ENCODE assay signal across 19 cellular contexts in the genomic region with DNA sequence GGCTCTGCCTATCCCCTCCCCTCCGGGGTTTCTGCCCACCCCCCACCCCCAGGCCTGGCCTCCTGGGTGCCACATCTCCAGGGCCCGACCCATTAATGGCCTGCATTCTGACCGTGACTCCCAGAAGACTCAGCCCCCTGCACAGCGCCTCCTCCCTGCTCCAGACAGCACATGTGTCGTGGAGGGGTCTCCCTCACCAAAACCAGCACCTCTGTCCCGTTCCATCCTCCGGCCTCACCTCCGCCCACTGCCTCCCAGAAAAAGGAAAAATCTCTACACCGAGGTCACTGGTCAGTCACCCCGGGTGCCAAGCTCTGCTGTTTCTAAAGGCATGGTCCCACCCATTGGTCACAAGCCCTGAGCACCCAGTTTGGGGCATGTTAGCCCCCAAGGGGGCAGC.
DNase-seq lines count a peak whose midpoint lies in the region; ATAC-seq, FAIRE-seq and TF ChIP-seq lines count a peak whose summit lies in the region.
"Had no signal": no experiment of that assay in that cellular context is flagged by ENCODE, and none has a peak within 500 bp of the region (broad histone marks: within the 10 kb centered on the region; RNA-seq: fewer than 3 reads in every experiment).

No MANE protein-coding gene starts in this region.

- H2BK120ac ChIP-seq in H1 (replicated peaks; ENCODE audit: low read depth, low read length) (no peak overlapping the region), neuronal stem cell (ENCODE audit: low read depth, low read length) (no peak overlapping the region)

- H3K14ac ChIP-seq in H1 (ENCODE audit: insufficient read length): no peak overlapping the region
- peak overlapping the region; percentile 40 for H3K14ac ChIP-seq in neuronal stem cell (ENCODE audit: low read length)

- no peak for ATAC-seq in GM23338
- ATAC-seq in upper lobe of right lung: no peak
- ATAC-seq in natural killer cell: no peak
- ATAC-seq: GM12878, HCT116 had no signal

- H3K27me3 ChIP-seq in GM23338 (ENCODE audit: insufficient read depth): no peaks in the 10 kb centered on the region
- H3K27me3 ChIP-seq in H1 (replicated peaks in 1 of 4; ENCODE audit: control insufficient read depth in 3 of 4, extremely low read depth in 1 of 4, insufficient read depth in 3 of 4, low read length in 3 of 4): no peaks in the 10 kb centered on the region
- H3K27me3 ChIP-seq in neuronal stem cell (ENCODE audit: control insufficient read depth in 3 of 3, insufficient read depth in 3 of 3, low read depth in 1 of 3, low read length in 3 of 3): no peaks in the 10 kb centered on the region
- H3K27me3 ChIP-seq in upper lobe of right lung: no peaks in the 10 kb centered on the region
- H3K27me3 ChIP-seq in vagina: no peaks in the 10 kb centered on the region

- POLR2A ChIA-PET in H1 (lab: Charles Lee; ENCODE audit: partially characterized antibody): no interaction called here

- TF ChIP-seq EP300 in H1 (IDR thresholded peaks at IDR 0.05; ENCODE audit: borderline replicate concordance in 1 of 2, low read depth in 2 of 2, low read length in 2 of 2): no peak

- H3K4me1 Mint-ChIP-seq in GM23338 (peaks cover 25% of the 10 kb centered on the region), natural killer cell (peaks cover 0 to 3% of the 10 kb centered on the region in 2 donors)

- H2BK15ac ChIP-seq in H1 (ENCODE audit: low read length): no peak overlapping the region
- no peak overlapping the region for H2BK15ac ChIP-seq in neuronal stem cell (ENCODE audit: low read length)

- peaks cover 9% of the 10 kb centered on the region for H3K4me1 ChIP-seq in GM23338 (ENCODE audit: insufficient read depth)
- H3K4me1 ChIP-seq in H1 (replicated peaks in 1 of 4; ENCODE audit: control insufficient read depth in 3 of 4, insufficient read depth in 4 of 4, low read length in 3 of 4): peaks cover 0 to 11% (median 5%) of the 10 kb centered on the region in 4 experiments; a peak in 4 of 7 replicates
- peaks cover 7 to 38% of the 10 kb centered on the region in 2 donors for H3K4me1 ChIP-seq in neuronal stem cell (ENCODE audit: control insufficient read depth in 2 of 2, insufficient read depth in 1 of 2, low read depth in 1 of 2, low read length in 2 of 2)
- H3K4me1 ChIP-seq in upper lobe of right lung: no peaks in the 10 kb centered on the region
- no peaks in the 10 kb centered on the region for H3K4me1 ChIP-seq in vagina
- H3K4me1 ChIP-seq: Caco-2 had no signal

- H3K9me3 ChIP-seq in H1 (ENCODE audit: insufficient read depth in 2 of 2, low read depth in 1 of 2, low read length in 1 of 2): no peaks in the 10 kb centered on the region
- no peaks in the 10 kb centered on the region for H3K9me3 ChIP-seq in neuronal stem cell (replicated peaks in 1 of 2; ENCODE audit: control insufficient read depth in 2 of 2, insufficient read depth in 1 of 2, low read depth in 1 of 2, low read length in 2 of 2)
- H3K9me3 ChIP-seq in upper lobe of right lung: no peaks in the 10 kb centered on the region
- no peaks in the 10 kb centered on the region for H3K9me3 ChIP-seq in vagina
- H3K9me3 ChIP-seq: Caco-2 had no signal

- intact Hi-C loops in upper lobe of right lung (cut with DNase I): no loop called here
- intact Hi-C loops in natural killer cell (cut with micrococcal nuclease): no loop called here
- intact Hi-C loops in vagina (cut with DNase I): no loop called here

- no peaks in the 10 kb centered on the region for H3K9me2 ChIP-seq in GM23338 (ENCODE audit: insufficient read depth)

- H2BK12ac ChIP-seq in H1 (ENCODE audit: low read depth, low read length) (no peak overlapping the region), neuronal stem cell (ENCODE audit: low read length) (no peak overlapping the region)

- H3K79me2 ChIP-seq in GM23338 (replicated peaks; ENCODE audit: insufficient read depth) (no peaks in the 10 kb centered on the region), H1 (ENCODE audit: control insufficient read depth in 1 of 2, insufficient read depth in 2 of 2, low read length in 2 of 2) (no peaks in the 10 kb centered on the region)

- H3K27ac ChIP-seq in GM23338 (ENCODE audit: low read depth): no peak overlapping the region
- H3K27ac ChIP-seq in H1 (ENCODE audit: low read depth, low read length): no peak overlapping the region
- no peak overlapping the region for H3K27ac ChIP-seq in neuronal stem cell (replicated peaks; ENCODE audit: low read length)
- H3K27ac ChIP-seq in upper lobe of right lung: no peak overlapping the region
- H3K27ac ChIP-seq in vagina: no peak overlapping the region
- H3K27ac ChIP-seq: C4-2B had no signal

- no peak overlapping the region for H3K4me2 ChIP-seq in GM23338
- no peak overlapping the region for H3K4me2 ChIP-seq in H1 (ENCODE audit: insufficient read depth in 1 of 2, low read depth in 2 of 2, low read length in 2 of 2)
- no peak overlapping the region for H3K4me2 ChIP-seq in neuronal stem cell (ENCODE audit: insufficient read depth, low read length, poor library complexity, severe bottlenecking)

- WGBS in H1 (ENCODE audit: extremely low coverage in 1 of 2, insufficient coverage in 1 of 2, insufficient read length in 1 of 2, insufficient replicate concordance in 2 of 2, low coverage in 1 of 2, low lambda C conversion rate in 2 of 2, missing lambda C conversion rate in 1 of 2), 2 experiments: 93% methylated on average over 9 of the region's 10 CpGs; no CpG with 5 or more reads in 1 of the 2 experiments
- no CpG with 5 or more reads among the region's 10 CpGs for WGBS in neuronal stem cell (ENCODE audit: extremely low coverage in 2 of 2, insufficient read length in 2 of 2, insufficient replicate concordance in 1 of 2), 2 donors

- H3K4ac ChIP-seq in H1 (replicated peaks; ENCODE audit: insufficient read length, low read depth, low read length): peak overlapping the region; percentile 72
- no peak overlapping the region for H3K4ac ChIP-seq in neuronal stem cell (ENCODE audit: low read length)

- FAIRE-seq in H1 (lab: Jason Lieb, UNC): no peak
- FAIRE-seq: A204.1, GM12878, GM19239, H54 had no signal

- H3K9me3 Mint-ChIP-seq in GM23338 (no peaks in the 10 kb centered on the region), natural killer cell (no peaks in the 10 kb centered on the region)
- H3K9me3 Mint-ChIP-seq: CD4-positive, alpha-beta T cell had no signal

- H2AFZ ChIP-seq in GM23338 (no peak overlapping the region), H1 (ENCODE audit: low read length) (no peak overlapping the region), neuronal stem cell (ENCODE audit: low read length) (no peak overlapping the region)

- TF ChIP-seq RAD21 in H1 (IDR thresholded peaks at IDR 0.05 in 1 of 2, conservative IDR thresholded peaks at IDR 0.05 in 1 of 2; ENCODE audit: low read depth in 2 of 2, low read length in 2 of 2): no peak

- H4K8ac ChIP-seq in H1 (ENCODE audit: extremely low read depth, insufficient read depth, low read length): no peak overlapping the region; the same call in none of the 2 replicates
- H4K8ac ChIP-seq in neuronal stem cell (ENCODE audit: low read depth, low read length): no peak overlapping the region

- CTCF ChIA-PET in H1 (lab: Charles Lee; ENCODE audit: partially characterized antibody): no interaction called here

- no peaks in the 10 kb centered on the region for H3F3A ChIP-seq in GM23338 (replicated peaks; ENCODE audit: low read depth)

- TF ChIP-seq POLR2A in H1 (IDR thresholded peaks at IDR 0.05; ENCODE audit: control extremely low read depth in 1 of 2, low read depth in 2 of 2, low read length in 2 of 2) (no peak), vagina (IDR thresholded peaks at IDR 0.05) (no peak)

- H3K79me1 ChIP-seq in H1 (ENCODE audit: low read depth, low read length): no peaks in the 10 kb centered on the region
- H3K79me1 ChIP-seq in neuronal stem cell (ENCODE audit: low read depth, low read length): no peaks in the 10 kb centered on the region

- no peak for DNase-seq in GM23338 (ENCODE audit: low spot score)
- no peak for DNase-seq in H1 (ENCODE audit: low read depth in 1 of 2, low spot score in 2 of 2)
- DNase-seq in neuronal stem cell (ENCODE audit: low spot score): no peak
- DNase-seq in upper lobe of right lung: peak; percentile 45
- no peak for DNase-seq in DMS153 (lab: John Stamatoyannopoulos, UW)
- DNase-seq in natural killer cell: no peak
- DNase-seq in vagina (ENCODE audit: extremely low spot score in 2 of 2): no peak
- DNase-seq: ACHN; Caco-2; CD4-positive, alpha-beta T cell; DMS79 treated with DMSO at 0.1 percent for 48 hours; HFFc6; KG1 had no signal

- H3K27ac Mint-ChIP-seq in GM23338: peak overlapping the region; percentile 41; the same call in 1 of the 2 replicates
- H3K27ac Mint-ChIP-seq in natural killer cell: no peak overlapping the region
- H3K27ac Mint-ChIP-seq: CD4-positive, alpha-beta T cell; HFFc6 had no signal

- H4K20me1 ChIP-seq in GM23338 (replicated peaks; ENCODE audit: insufficient read depth): no peaks in the 10 kb centered on the region
- peaks cover 2 to 3% of the 10 kb centered on the region in 2 experiments for H4K20me1 ChIP-seq in H1 (replicated peaks in 1 of 2; ENCODE audit: control insufficient read depth in 1 of 2, insufficient read depth in 2 of 2, low read length in 2 of 2)

- H3K56ac ChIP-seq in H1 (replicated peaks; ENCODE audit: insufficient read length, low read depth, low read length): no peak overlapping the region

- no peak overlapping the region for H3K4me3 Mint-ChIP-seq in GM23338
- H3K4me3 Mint-ChIP-seq in natural killer cell: no peak overlapping the region
- H3K4me3 Mint-ChIP-seq: CD4-positive, alpha-beta T cell; HFFc6 had no signal

- H2AK5ac ChIP-seq in H1 (ENCODE audit: low read depth, low read length): no peak overlapping the region
- peak overlapping the region; percentile 67 for H2AK5ac ChIP-seq in neuronal stem cell (ENCODE audit: low read depth, low read length)

- H3K27me3 Mint-ChIP-seq in GM23338 (ENCODE audit: insufficient read depth, low read depth, poor library complexity): peaks cover 10% of the 10 kb centered on the region
- no peaks in the 10 kb centered on the region for H3K27me3 Mint-ChIP-seq in natural killer cell (ENCODE audit: low read depth in 2 of 2)
- H3K27me3 Mint-ChIP-seq: CD4-positive, alpha-beta T cell had no signal

- no peaks in the 10 kb centered on the region for H3K23me2 ChIP-seq in H1 (ENCODE audit: low read depth, low read length)

- H4K91ac ChIP-seq in H1 (replicated peaks; ENCODE audit: insufficient read length, low read length): no peak overlapping the region
- H4K91ac ChIP-seq in neuronal stem cell (ENCODE audit: low read depth, low read length, poor library complexity): no peak overlapping the region

- no peak overlapping the region for H2BK20ac ChIP-seq in H1 (ENCODE audit: low read length)

- H3K18ac ChIP-seq in H1 (ENCODE audit: extremely low read depth, low read length) (no peak overlapping the region), neuronal stem cell (ENCODE audit: low read length) (peak overlapping the region; percentile 22)

- TF ChIP-seq CTCF in GM23338 (conservative IDR thresholded peaks at IDR 0.05; ENCODE audit: low read depth in 2 of 2) (peak in 1 of 2 experiments; percentile 24; a peak in 1 of 4 replicates), H1 (IDR thresholded peaks at IDR 0.05; ENCODE audit: control extremely low read depth in 1 of 3, insufficient read depth in 1 of 3, low read depth in 1 of 3, low read length in 3 of 3) (peak in 1 of 3 experiments; percentile 6; a peak in 1 of 4 replicates), upper lobe of right lung (IDR thresholded peaks at IDR 0.05) (no peak), natural killer cell (IDR thresholded peaks at IDR 0.05) (no peak), vagina (IDR thresholded peaks at IDR 0.05) (no peak)

- H2BK5ac ChIP-seq in H1 (ENCODE audit: low read depth, low read length): no peak overlapping the region
- no peak overlapping the region for H2BK5ac ChIP-seq in neuronal stem cell (ENCODE audit: low read length)

- H3K36me3 ChIP-seq in GM23338 (ENCODE audit: insufficient read depth) (no peaks in the 10 kb centered on the region), H1 (ENCODE audit: control insufficient read depth in 2 of 4, insufficient read depth in 4 of 4, low read length in 3 of 4) (no peaks in the 10 kb centered on the region), neuronal stem cell (replicated peaks in 1 of 2; ENCODE audit: control insufficient read depth in 2 of 2, insufficient read depth in 2 of 2, low read length in 2 of 2) (no peaks in the 10 kb centered on the region), upper lobe of right lung (no peaks in the 10 kb centered on the region), vagina (no peaks in the 10 kb centered on the region)

- no peak overlapping the region for H3K4me3 ChIP-seq in GM23338
- no peak overlapping the region for H3K4me3 ChIP-seq in H1 (ENCODE audit: extremely low read depth in 1 of 4, insufficient read depth in 2 of 4, low read depth in 3 of 4, low read length in 4 of 4)
- no peak overlapping the region for H3K4me3 ChIP-seq in neuronal stem cell (ENCODE audit: low read length in 2 of 2)
- no peak overlapping the region for H3K4me3 ChIP-seq in upper lobe of right lung
- no peak overlapping the region for H3K4me3 ChIP-seq in vagina
- H3K4me3 ChIP-seq: GM12878 had no signal

- no peak overlapping the region for H4K5ac ChIP-seq in H1 (ENCODE audit: insufficient read length, low read depth, low read length)

- no peak overlapping the region for H3K23ac ChIP-seq in H1 (ENCODE audit: insufficient read length)
- peak overlapping the region; percentile 48 for H3K23ac ChIP-seq in neuronal stem cell (ENCODE audit: low read depth, low read length, poor library complexity)

- H3K36me3 Mint-ChIP-seq in GM23338 (ENCODE audit: low read depth): no peaks in the 10 kb centered on the region
- no peaks in the 10 kb centered on the region for H3K36me3 Mint-ChIP-seq in natural killer cell

- H3K9ac ChIP-seq in H1 (replicated peaks in 1 of 4; ENCODE audit: extremely low read depth in 1 of 4, low read depth in 3 of 4, low read length in 3 of 4) (no peak overlapping the region), neuronal stem cell (ENCODE audit: low read depth, low read length, poor library complexity) (no peak overlapping the region)
